In genomic region chr3:12956316-12956660, GRCh38 we compare ENCODE assay signal across 1 cellular context.
TF ChIP-seq lines count a peak whose summit lies in the region.

No MANE protein-coding gene starts in this region.

TF ChIP-seq in HepG2, 621 proteins besides CTCF, POLR2A, EP300 and RAD21 (continued from another document):
- no peak for TF ChIP-seq ZNF580 (CRISPR knock-in tag; IDR thresholded peaks at IDR 0.05; ENCODE audit: borderline replicate concordance, low read depth)
- TF ChIP-seq NPAS2 (CRISPR knock-in tag; IDR thresholded peaks at IDR 0.05; ENCODE audit: borderline replicate concordance): no peak
- no peak for TF ChIP-seq ZNF564 (CRISPR knock-in tag; IDR thresholded peaks at IDR 0.05)
- TF ChIP-seq ZNF616 (CRISPR knock-in tag; IDR thresholded peaks at IDR 0.05; ENCODE audit: low read depth): no peak
- no peak for TF ChIP-seq ATF2 (CRISPR knock-in tag; IDR thresholded peaks at IDR 0.05)
- TF ChIP-seq ZNF713 (CRISPR knock-in tag; IDR thresholded peaks at IDR 0.05): no peak
